ENCODE assay signal across 1 cellular context in genomic region chr2:9763356-9764152, GRCh38.
TF ChIP-seq lines count a peak whose summit lies in the region.

No MANE protein-coding gene starts in this region.

TF ChIP-seq in K562, 482 proteins besides CTCF, POLR2A, EP300 and RAD21 (continued from another document and continues in another):
- TF ChIP-seq ARID3A (IDR thresholded peaks at IDR 0.05; ENCODE audit: borderline replicate concordance, low read depth, low read length) = no peak; the same call in 1 of the 2 replicates
- 0 out of 2 replicates have a peak, but pooled peaks have one; percentile 28 for TF ChIP-seq VEZF1 (CRISPR knock-in tag; IDR thresholded peaks at IDR 0.05)
- TF ChIP-seq CBFA2T3 (IDR thresholded peaks at IDR 0.05) = peak; percentile 86
- TF ChIP-seq ZBTB9 (CRISPR knock-in tag; IDR thresholded peaks at IDR 0.05) = no peak
- TF ChIP-seq ZNF253 (CRISPR knock-in tag; conservative IDR thresholded peaks at IDR 0.05) = no peak
- no peak for TF ChIP-seq RBM17 (IDR thresholded peaks at IDR 0.05; ENCODE audit: borderline replicate concordance, low read depth, low read length)
- no peak; the same call in 1 of the 2 replicates for TF ChIP-seq KLF16 (IDR thresholded peaks at IDR 0.05)
- no peak for TF ChIP-seq THAP7 (CRISPR knock-in tag; IDR thresholded peaks at IDR 0.05)
- TF ChIP-seq SNRNP70 (optimal IDR thresholded peaks at IDR 0.05; ENCODE audit: low read depth, low read length) = no peak
- TF ChIP-seq DPF2 (IDR thresholded peaks at IDR 0.05) = peak; percentile 90
- TF ChIP-seq TARDBP (IDR thresholded peaks at IDR 0.05) = no peak
- no peak for TF ChIP-seq SMARCB1 (IDR thresholded peaks at IDR 0.05; ENCODE audit: insufficient read length, low read depth)
- TF ChIP-seq ELF4 (CRISPR knock-in tag; IDR thresholded peaks at IDR 0.05) = no peak
- TF ChIP-seq POLR2G (IDR thresholded peaks at IDR 0.05; ENCODE audit: low read depth, low read length) = no peak
- no peak for TF ChIP-seq ZNF41 (CRISPR knock-in tag; conservative IDR thresholded peaks at IDR 0.05)
- no peak for TF ChIP-seq ARID4B (CRISPR knock-in tag; IDR thresholded peaks at IDR 0.05)
- TF ChIP-seq IRF9 (tag; IDR thresholded peaks at IDR 0.05) = peak; percentile 15; the same call in 1 of the 2 replicates
- no peak for TF ChIP-seq THRAP3 (IDR thresholded peaks at IDR 0.05; ENCODE audit: borderline replicate concordance)
- no peak for TF ChIP-seq TGIF2 (CRISPR knock-in tag; IDR thresholded peaks at IDR 0.05)
- TF ChIP-seq ID3 (CRISPR knock-in tag; IDR thresholded peaks at IDR 0.05) = no peak
- no peak for TF ChIP-seq ID3 (tag; IDR thresholded peaks at IDR 0.05)
- no peak for TF ChIP-seq DDX20 (tag; IDR thresholded peaks at IDR 0.05; ENCODE audit: low read depth)
- TF ChIP-seq ZNF121 (CRISPR knock-in tag; conservative IDR thresholded peaks at IDR 0.05) = no peak
- TF ChIP-seq ZNF282 (CRISPR knock-in tag; IDR thresholded peaks at IDR 0.05) = no peak
- TF ChIP-seq ZNF696 (CRISPR knock-in tag; conservative IDR thresholded peaks at IDR 0.05) = no peak
- TF ChIP-seq TRIM24 (IDR thresholded peaks at IDR 0.05) = no peak; a peak in 1 of 4 replicates
- TF ChIP-seq SMARCA4 (IDR thresholded peaks at IDR 0.05) = peak; percentile 81
- TF ChIP-seq ARID1B (IDR thresholded peaks at IDR 0.05) = peak; percentile 86
- TF ChIP-seq POLR3G (IDR thresholded peaks at IDR 0.05; ENCODE audit: extremely low read depth, insufficient read length, insufficient replicate concordance) = no peak
- no peak; the same call in 1 of the 2 replicates for TF ChIP-seq BACH1 (tag; IDR thresholded peaks at IDR 0.05)
- no peak for TF ChIP-seq CHCHD3 (CRISPR knock-in tag; IDR thresholded peaks at IDR 0.05)
- TF ChIP-seq FOSL1 (tag; conservative IDR thresholded peaks at IDR 0.05) = peak; percentile 88
- peak; percentile 13; the same call in 1 of the 2 replicates for TF ChIP-seq STAT5A (IDR thresholded peaks at IDR 0.05; ENCODE audit: borderline replicate concordance, low read length)
- no peak for TF ChIP-seq TCFL5 (CRISPR knock-in tag; conservative IDR thresholded peaks at IDR 0.05)
- no peak for TF ChIP-seq SETDB1 (IDR thresholded peaks at IDR 0.05; ENCODE audit: low read length)
- TF ChIP-seq ZKSCAN3 (CRISPR knock-in tag; IDR thresholded peaks at IDR 0.05) = no peak
- TF ChIP-seq MLX (CRISPR knock-in tag; conservative IDR thresholded peaks at IDR 0.05) = no peak
- TF ChIP-seq CREB1 (IDR thresholded peaks at IDR 0.05) = peak; percentile 72
- TF ChIP-seq CREB1 (CRISPR knock-in tag; IDR thresholded peaks at IDR 0.05) = no peak
- TF ChIP-seq TBP (optimal IDR thresholded peaks at IDR 0.05; ENCODE audit: low read depth, low read length) = no peak
- no peak for TF ChIP-seq ZNF197 (CRISPR knock-in tag; IDR thresholded peaks at IDR 0.05; ENCODE audit: low read depth)
- TF ChIP-seq HNRNPK (IDR thresholded peaks at IDR 0.05; ENCODE audit: low read depth, low read length, poor library complexity, severe bottlenecking) = no peak
- TF ChIP-seq USF1 (CRISPR knock-in tag; IDR thresholded peaks at IDR 0.05) = no peak
- TF ChIP-seq PTTG1 (tag; IDR thresholded peaks at IDR 0.05; ENCODE audit: low read depth) = no peak
- 0 out of 2 replicates have a peak, but pooled peaks have one; percentile 25 for TF ChIP-seq ZNF395 (CRISPR knock-in tag; IDR thresholded peaks at IDR 0.05)
- no peak for TF ChIP-seq CAMTA2 (CRISPR knock-in tag; conservative IDR thresholded peaks at IDR 0.05)
- TF ChIP-seq SMARCC2 (IDR thresholded peaks at IDR 0.05; ENCODE audit: low read depth) = no peak
- no peak for TF ChIP-seq KHSRP (IDR thresholded peaks at IDR 0.05)
- 0 out of 4 replicates have a peak, but pooled peaks of 1 of the 2 experiments have one; percentile 49 for TF ChIP-seq MNT (conservative IDR thresholded peaks at IDR 0.05)
- TF ChIP-seq FOXJ2 (tag; IDR thresholded peaks at IDR 0.05) = no peak
- no peak for TF ChIP-seq FOXK1 (CRISPR knock-in tag; IDR thresholded peaks at IDR 0.05; ENCODE audit: borderline replicate concordance)
